ENCODE assay signal across 4 cellular contexts in the genomic region with DNA sequence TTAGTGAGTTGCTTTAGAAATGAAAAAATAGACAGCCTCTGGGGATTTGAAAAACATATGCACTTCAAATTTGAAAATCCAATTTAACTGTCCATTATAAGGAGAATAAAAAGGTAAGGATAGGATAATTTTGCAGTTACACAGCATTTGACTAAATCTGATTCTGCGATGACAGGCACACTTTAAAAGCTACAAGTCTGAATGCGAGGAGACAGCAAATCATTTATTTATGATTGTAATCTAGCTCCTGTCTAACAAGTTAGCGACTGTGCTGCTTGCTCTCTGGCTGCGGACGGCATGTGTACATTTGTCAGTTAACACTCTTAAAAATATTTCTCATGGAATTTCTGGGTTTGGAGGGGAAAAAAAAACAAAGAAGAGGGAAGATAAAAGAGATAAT.
"Had no signal": no experiment of that assay in that cellular context is flagged by ENCODE, and none has a peak within 500 bp of the region (broad histone marks: within the 10 kb centered on the region; RNA-seq: fewer than 3 reads in every experiment).

No MANE protein-coding gene starts in this region.

- H3K4me3 Mint-ChIP-seq: GM23338, H9 had no signal

- DNase-seq: H9, HCEC 1CT, IMR-90 had no signal

- H3K27ac Mint-ChIP-seq: GM23338, H9 had no signal

- H3K4me2 ChIP-seq: GM23338 had no signal

- H2AFZ ChIP-seq: GM23338 had no signal

- ATAC-seq: GM23338 had no signal

- H3K4me3 ChIP-seq: GM23338 had no signal
